1 cellular context compared by ENCODE assay signal in the genomic region with DNA sequence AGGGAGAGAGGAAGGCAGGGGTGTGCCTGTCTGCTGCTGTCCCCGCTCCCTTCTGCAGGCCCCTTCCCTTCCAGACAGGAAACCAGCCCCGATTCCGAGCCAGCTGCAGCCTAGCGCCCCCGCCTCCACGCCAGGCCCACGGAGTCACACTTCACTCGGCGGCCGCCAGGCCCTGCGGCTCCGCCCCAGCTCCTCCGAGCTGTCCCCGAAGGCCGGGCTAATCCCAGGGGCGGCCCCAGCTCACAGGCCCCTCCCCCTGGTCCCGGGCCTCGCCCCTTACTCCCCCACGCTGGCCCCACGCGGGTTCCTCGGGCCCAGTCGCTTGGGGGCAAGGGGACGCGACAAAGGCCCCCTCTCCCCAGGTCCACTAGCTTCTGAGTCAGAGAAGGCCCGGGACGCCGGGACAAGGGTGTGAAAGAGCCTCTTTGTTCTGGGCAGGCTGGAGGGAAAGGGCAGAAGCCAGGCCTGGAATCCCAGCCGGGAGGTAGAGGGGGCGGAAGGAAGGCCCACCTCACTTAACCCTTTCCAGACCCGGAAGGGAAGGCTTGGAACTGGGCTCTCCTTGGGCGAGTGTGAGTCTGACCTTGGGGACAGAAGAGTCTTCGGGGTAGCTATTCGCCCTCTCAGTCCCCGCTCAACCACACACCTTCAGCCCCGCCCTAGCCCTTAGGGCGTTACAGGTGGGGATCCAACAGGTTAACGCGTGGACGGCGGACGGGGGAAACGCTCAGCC.
TF ChIP-seq lines count a peak whose summit lies in the region.

No MANE protein-coding gene starts in this region.

TF ChIP-seq in SK-N-SH, 30 proteins besides CTCF, POLR2A, EP300 and RAD21 (continued from another document):
- TF ChIP-seq FOSL2 (IDR thresholded peaks at IDR 0.05; ENCODE audit: borderline replicate concordance, low read depth) (no peak), ELF1 (IDR thresholded peaks at IDR 0.05) (peak; percentile 66), TEAD4 (IDR thresholded peaks at IDR 0.05; ENCODE audit: borderline replicate concordance, insufficient read depth) (no peak), EZH2phosphoT487 (IDR thresholded peaks at IDR 0.05; ENCODE audit: borderline replicate concordance, low read depth) (no peak), NRF1 (IDR thresholded peaks at IDR 0.05; ENCODE audit: low read depth, low read length) (no peak), TAF1 (IDR thresholded peaks at IDR 0.05; ENCODE audit: borderline replicate concordance, low read depth, low read length) (peak; percentile 60; the same call in 1 of the 2 replicates), YY1 (IDR thresholded peaks at IDR 0.05; ENCODE audit: low read depth) (0 out of 2 replicates have a peak, but pooled peaks have one; percentile 14), FOXM1 (IDR thresholded peaks at IDR 0.05; ENCODE audit: low read depth) (no peak), MEF2A (IDR thresholded peaks at IDR 0.05; ENCODE audit: borderline replicate concordance, low read depth) (no peak), CHD2 (IDR thresholded peaks at IDR 0.05; ENCODE audit: low read length, partially characterized antibody) (no peak), PBX3 (IDR thresholded peaks at IDR 0.05) (no peak), SIN3A (IDR thresholded peaks at IDR 0.05; ENCODE audit: borderline replicate concordance, low read depth, low read length) (peak; percentile 36; the same call in 1 of the 2 replicates), GABPA (IDR thresholded peaks at IDR 0.05; ENCODE audit: low read depth) (peak; percentile 53), TCF12 (IDR thresholded peaks at IDR 0.05) (no peak), POLR2AphosphoS5 (IDR thresholded peaks at IDR 0.05; ENCODE audit: low read depth, low read length) (peak; percentile 80), RCOR1 (IDR thresholded peaks at IDR 0.05; ENCODE audit: low read length) (no peak), FOXJ3 (CRISPR knock-in tag; IDR thresholded peaks at IDR 0.05) (no peak), GATA2 (CRISPR knock-in tag; IDR thresholded peaks at IDR 0.05) (no peak), RXRA (IDR thresholded peaks at IDR 0.05; ENCODE audit: borderline replicate concordance, low read depth) (no peak), RFX5 (IDR thresholded peaks at IDR 0.05; ENCODE audit: low read length) (no peak), SMC3 (IDR thresholded peaks at IDR 0.05; ENCODE audit: low read depth, low read length) (no peak)
- TF ChIP-seq, protein P1, sequence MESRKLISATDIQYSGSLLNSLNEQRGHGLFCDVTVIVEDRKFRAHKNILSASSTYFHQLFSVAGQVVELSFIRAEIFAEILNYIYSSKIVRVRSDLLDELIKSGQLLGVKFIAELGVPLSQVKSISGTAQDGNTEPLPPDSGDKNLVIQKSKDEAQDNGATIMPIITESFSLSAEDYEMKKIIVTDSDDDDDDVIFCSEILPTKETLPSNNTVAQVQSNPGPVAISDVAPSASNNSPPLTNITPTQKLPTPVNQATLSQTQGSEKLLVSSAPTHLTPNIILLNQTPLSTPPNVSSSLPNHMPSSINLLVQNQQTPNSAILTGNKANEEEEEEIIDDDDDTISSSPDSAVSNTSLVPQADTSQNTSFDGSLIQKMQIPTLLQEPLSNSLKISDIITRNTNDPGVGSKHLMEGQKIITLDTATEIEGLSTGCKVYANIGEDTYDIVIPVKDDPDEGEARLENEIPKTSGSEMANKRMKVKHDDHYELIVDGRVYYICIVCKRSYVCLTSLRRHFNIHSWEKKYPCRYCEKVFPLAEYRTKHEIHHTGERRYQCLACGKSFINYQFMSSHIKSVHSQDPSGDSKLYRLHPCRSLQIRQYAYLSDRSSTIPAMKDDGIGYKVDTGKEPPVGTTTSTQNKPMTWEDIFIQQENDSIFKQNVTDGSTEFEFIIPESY (IDR thresholded peaks at IDR 0.05; ENCODE audit: borderline replicate concordance, low read depth) = no peak
- TF ChIP-seq, protein P2, sequence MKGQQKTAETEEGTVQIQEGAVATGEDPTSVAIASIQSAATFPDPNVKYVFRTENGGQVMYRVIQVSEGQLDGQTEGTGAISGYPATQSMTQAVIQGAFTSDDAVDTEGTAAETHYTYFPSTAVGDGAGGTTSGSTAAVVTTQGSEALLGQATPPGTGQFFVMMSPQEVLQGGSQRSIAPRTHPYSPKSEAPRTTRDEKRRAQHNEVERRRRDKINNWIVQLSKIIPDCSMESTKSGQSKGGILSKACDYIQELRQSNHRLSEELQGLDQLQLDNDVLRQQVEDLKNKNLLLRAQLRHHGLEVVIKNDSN (IDR thresholded peaks at IDR 0.05; ENCODE audit: borderline replicate concordance, low read depth) = no peak
- TF ChIP-seq, protein P3, sequence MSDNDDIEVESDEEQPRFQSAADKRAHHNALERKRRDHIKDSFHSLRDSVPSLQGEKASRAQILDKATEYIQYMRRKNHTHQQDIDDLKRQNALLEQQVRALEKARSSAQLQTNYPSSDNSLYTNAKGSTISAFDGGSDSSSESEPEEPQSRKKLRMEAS (IDR thresholded peaks at IDR 0.05; ENCODE audit: low read depth) = peak; percentile 65
- TF ChIP-seq, protein P4, sequence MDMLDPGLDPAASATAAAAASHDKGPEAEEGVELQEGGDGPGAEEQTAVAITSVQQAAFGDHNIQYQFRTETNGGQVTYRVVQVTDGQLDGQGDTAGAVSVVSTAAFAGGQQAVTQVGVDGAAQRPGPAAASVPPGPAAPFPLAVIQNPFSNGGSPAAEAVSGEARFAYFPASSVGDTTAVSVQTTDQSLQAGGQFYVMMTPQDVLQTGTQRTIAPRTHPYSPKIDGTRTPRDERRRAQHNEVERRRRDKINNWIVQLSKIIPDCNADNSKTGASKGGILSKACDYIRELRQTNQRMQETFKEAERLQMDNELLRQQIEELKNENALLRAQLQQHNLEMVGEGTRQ (IDR thresholded peaks at IDR 0.05; ENCODE audit: borderline replicate concordance, low read depth, low read length) = no peak
- TF ChIP-seq, protein P5, sequence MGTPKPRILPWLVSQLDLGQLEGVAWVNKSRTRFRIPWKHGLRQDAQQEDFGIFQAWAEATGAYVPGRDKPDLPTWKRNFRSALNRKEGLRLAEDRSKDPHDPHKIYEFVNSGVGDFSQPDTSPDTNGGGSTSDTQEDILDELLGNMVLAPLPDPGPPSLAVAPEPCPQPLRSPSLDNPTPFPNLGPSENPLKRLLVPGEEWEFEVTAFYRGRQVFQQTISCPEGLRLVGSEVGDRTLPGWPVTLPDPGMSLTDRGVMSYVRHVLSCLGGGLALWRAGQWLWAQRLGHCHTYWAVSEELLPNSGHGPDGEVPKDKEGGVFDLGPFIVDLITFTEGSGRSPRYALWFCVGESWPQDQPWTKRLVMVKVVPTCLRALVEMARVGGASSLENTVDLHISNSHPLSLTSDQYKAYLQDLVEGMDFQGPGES (IDR thresholded peaks at IDR 0.05; ENCODE audit: low read depth, low read length) = no peak
TF ChIP-seq in SK-N-SH: peak in this region for 8.
